ENCODE assay signal across 22 cellular contexts in the genomic region with DNA sequence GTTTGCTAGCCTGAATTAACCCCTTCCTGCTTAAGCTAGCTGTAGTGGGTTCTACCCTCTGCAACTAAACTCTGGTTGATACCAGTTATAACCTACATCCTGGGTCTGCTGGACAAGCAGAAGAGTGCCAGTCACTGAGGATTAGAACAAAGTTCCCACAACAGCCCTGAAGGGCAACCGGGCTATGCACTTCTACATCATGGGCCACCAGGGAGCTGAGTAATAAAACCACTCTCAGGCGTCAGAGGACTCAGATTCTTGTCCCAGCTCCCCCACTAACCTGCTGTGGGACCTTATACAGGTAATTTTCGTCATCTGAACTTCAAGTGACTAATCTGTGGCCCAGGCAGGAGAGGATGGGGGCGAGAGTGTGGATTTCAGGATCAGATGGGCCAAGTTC. TPM values are rescaled to one million over a fixed set of nuclear protein-coding genes. Genes with fewer than 3 reads are reported as not detected.
DNase-seq lines count a peak whose midpoint lies in the region; ATAC-seq and TF ChIP-seq lines count a peak whose summit lies in the region.
"Had no signal": no experiment of that assay in that cellular context is flagged by ENCODE, and none has a peak within 500 bp of the region (broad histone marks: within the 10 kb centered on the region; RNA-seq: fewer than 3 reads in every experiment).

No MANE protein-coding gene starts in this region.

- H3K36me3 Mint-ChIP-seq in activated CD8-positive, alpha-beta T cell treated with anti-CD3 and anti-CD28 coated beads for 36 hours (ENCODE audit: low read depth) = no peaks in the 10 kb centered on the region
- H3K36me3 Mint-ChIP-seq in activated CD8-positive, alpha-beta T cell treated with anti-CD3 and anti-CD28 coated beads, Interleukin-2, amount 10 ng/mL, durations not matched to agents 7 days and 5 days (ENCODE audit: low read depth) = no peaks in the 10 kb centered on the region
- H3K36me3 Mint-ChIP-seq: CD4-positive, CD25-positive, alpha-beta regulatory T cell had no signal

- BruUV-seq in IMR-90 (replicated peaks; lab: Mats Ljungman, UMichigan) = no TSS peak

- peak overlapping the region; percentile 65 for H2AK5ac ChIP-seq in IMR-90 (ENCODE audit: low read depth, low read length)

- H3K23ac ChIP-seq in IMR-90 (ENCODE audit: low read depth, low read length) = no peak overlapping the region

- TF ChIP-seq CTCF in activated CD8-positive, alpha-beta T cell treated with anti-CD3 and anti-CD28 coated beads for 36 hours (IDR thresholded peaks at IDR 0.05) = no peak
- TF ChIP-seq CTCF in IMR-90 (conservative IDR thresholded peaks at IDR 0.05; ENCODE audit: low read depth, low read length) = no peak
- TF ChIP-seq CTCF in astrocyte of the spinal cord (IDR thresholded peaks at IDR 0.05; ENCODE audit: low read depth, low read length) = no peak
- TF ChIP-seq CTCF in testis (IDR thresholded peaks at IDR 0.05) = no peak

- peak overlapping the region; percentile 10 for H2BK5ac ChIP-seq in IMR-90 (ENCODE audit: low read depth, low read length, poor library complexity, severe bottlenecking)

- CTCF ChIA-PET in activated CD8-positive, alpha-beta T cell treated with anti-CD3 and anti-CD28 coated beads for 36 hours (lab: Charles Lee) = no interaction called here
- CTCF ChIA-PET in activated CD8-positive, alpha-beta T cell treated with anti-CD3 and anti-CD28 coated beads, Interleukin-2, amount 10 ng/mL, durations not matched to agents 7 days and 5 days (lab: Charles Lee) = no interaction called here
- CTCF ChIA-PET in IMR-90 (lab: Yijun Ruan, JAX) = no interaction called here

- ATAC-seq in activated CD8-positive, alpha-beta T cell treated with anti-CD3 and anti-CD28 coated beads for 36 hours = peak; percentile 71
- no peak for ATAC-seq in activated CD8-positive, alpha-beta T cell treated with anti-CD3 and anti-CD28 coated beads, Interleukin-2, amount 10 ng/mL, durations not matched to agents 7 days and 5 days
- no peak for ATAC-seq in IMR-90 (ENCODE audit: low read depth)
- ATAC-seq in GM18870 (IDR thresholded peaks at IDR 0.05; ENCODE audit: unreplicated experiment) = no peak
- ATAC-seq: foreskin keratinocyte had no signal

- H4K91ac ChIP-seq in IMR-90 (ENCODE audit: insufficient read depth, low read depth, low read length) = peak overlapping the region; percentile 59; the same call in 1 of the 2 replicates

- H3K9me3 ChIP-seq in IMR-90 (ENCODE audit: control insufficient read depth, insufficient read depth, low read length) = peaks cover 2% of the 10 kb centered on the region; the same call in 1 of the 2 replicates
- H3K9me3 ChIP-seq in testis = no peaks in the 10 kb centered on the region
- H3K9me3 ChIP-seq: suprapubic skin, vagina had no signal

- H3K36me3 ChIP-seq in IMR-90 (ENCODE audit: control insufficient read depth, insufficient read depth, low read length) (no peaks in the 10 kb centered on the region), testis (ENCODE audit: low read depth, missing control alignments) (no peaks in the 10 kb centered on the region)
- H3K36me3 ChIP-seq: suprapubic skin, vagina had no signal

- H3K79me1 ChIP-seq in IMR-90 (ENCODE audit: low read depth in 1 of 2, low read length in 2 of 2) = peaks cover 0 to 18% of the 10 kb centered on the region in 2 experiments; a peak in 3 of 4 replicates

- H3K4ac ChIP-seq in IMR-90 (ENCODE audit: low read depth, low read length) = peak overlapping the region; percentile 45; the same call in 1 of the 2 replicates

- H3K27ac ChIP-seq in IMR-90 (ENCODE audit: insufficient read depth, low read length) = no peak overlapping the region
- no peak overlapping the region for H3K27ac ChIP-seq in testis
- H3K27ac ChIP-seq: dorsolateral prefrontal cortex, foreskin keratinocyte, hepatocyte, HL-60, suprapubic skin, vagina had no signal

- H3K4me1 ChIP-seq in IMR-90 (ENCODE audit: control insufficient read depth, insufficient read depth, low read length) (peaks cover 16% of the 10 kb centered on the region), testis (no peaks in the 10 kb centered on the region)
- H3K4me1 ChIP-seq: foreskin keratinocyte, suprapubic skin had no signal

- H3K4me1 Mint-ChIP-seq in activated CD8-positive, alpha-beta T cell treated with anti-CD3 and anti-CD28 coated beads for 36 hours (ENCODE audit: low read depth) = no peaks in the 10 kb centered on the region
- H3K4me1 Mint-ChIP-seq in activated CD8-positive, alpha-beta T cell treated with anti-CD3 and anti-CD28 coated beads, Interleukin-2, amount 10 ng/mL, durations not matched to agents 7 days and 5 days (ENCODE audit: low read depth) = no peaks in the 10 kb centered on the region
- H3K4me1 Mint-ChIP-seq: CD4-positive, CD25-positive, alpha-beta regulatory T cell had no signal

- H4K5ac ChIP-seq in IMR-90 (ENCODE audit: low read depth, low read length) = peak overlapping the region; percentile 19; the same call in 1 of the 2 replicates

- H4K8ac ChIP-seq in IMR-90 (ENCODE audit: low read depth in 2 of 2, low read length in 2 of 2) = peak overlapping the region in 1 of 2 experiments; percentile 32; a peak in 2 of 4 replicates

- H3K4me3 ChIP-seq in IMR-90 (ENCODE audit: insufficient read depth, low read depth, low read length) (no peak overlapping the region), astrocyte of the spinal cord (ENCODE audit: low read depth, low read length) (no peak overlapping the region), testis (no peak overlapping the region)
- H3K4me3 ChIP-seq: dorsolateral prefrontal cortex, hepatocyte, suprapubic skin, vagina had no signal

- H3K4me3 Mint-ChIP-seq in activated CD8-positive, alpha-beta T cell treated with anti-CD3 and anti-CD28 coated beads for 36 hours = no peak overlapping the region
- H3K4me3 Mint-ChIP-seq in activated CD8-positive, alpha-beta T cell treated with anti-CD3 and anti-CD28 coated beads, Interleukin-2, amount 10 ng/mL, durations not matched to agents 7 days and 5 days = no peak overlapping the region
- H3K4me3 Mint-ChIP-seq: activated T-helper 1 cell treated with anti-CD3 and anti-CD28 coated beads, Interleukin-12 subunit alpha, Interleukin-12 subunit beta, Interleukin-2, Interleukin-4 antibody, amounts not matched to agents 30 ng/mL and 10 ng/mL and 1 ng/mL, durations not matched to agents 14 hours and 24 hours and 36 hours; CD4-positive, CD25-positive, alpha-beta regulatory T cell had no signal

- DNase-seq in activated CD8-positive, alpha-beta T cell treated with anti-CD3 and anti-CD28 coated beads for 36 hours = peak; percentile 17
- no peak for DNase-seq in activated CD8-positive, alpha-beta T cell treated with anti-CD3 and anti-CD28 coated beads, Interleukin-2, amount 10 ng/mL, durations not matched to agents 7 days and 5 days
- peak; percentile 55 for DNase-seq in IMR-90
- DNase-seq in astrocyte of the spinal cord (ENCODE audit: low read depth, low spot score) = peak; percentile 50
- DNase-seq in stimulated activated CD4-positive, alpha-beta T cell treated with anti-CD3 and anti-CD28 coated beads, Interleukin-4, amount 100 ng/mL, for 24 hours = peak; percentile 17
- DNase-seq in testis = no peak
- no peak for DNase-seq in NCI-H345 treated with DMSO at 0.1 percent for 48 hours (lab: John Stamatoyannopoulos, UW; ENCODE audit: unreplicated experiment)
- DNase-seq: activated CD4-positive, alpha-beta T cell treated with anti-CD3 and anti-CD28 coated beads for 4 hours; caudate nucleus; CD4-positive, CD25-positive, alpha-beta regulatory T cell; dorsolateral prefrontal cortex; foreskin keratinocyte; GF-D8; MM.1S; NCI-H2171 treated with DMSO at 0.1 percent for 48 hours; NCI-H526 treated with DMSO at 0.1 percent for 48 hours had no signal

- in situ Hi-C loops in IMR-90 (cut with MboI; ENCODE audit: low sequenced_read_pairs) (no loop called here), astrocyte of the spinal cord (cut with HindIII; ENCODE audit: low sequenced_read_pairs) (no loop called here)

- H3K27ac Mint-ChIP-seq in activated CD8-positive, alpha-beta T cell treated with anti-CD3 and anti-CD28 coated beads for 36 hours = no peak overlapping the region
- H3K27ac Mint-ChIP-seq in activated CD8-positive, alpha-beta T cell treated with anti-CD3 and anti-CD28 coated beads, Interleukin-2, amount 10 ng/mL, durations not matched to agents 7 days and 5 days = no peak overlapping the region
- H3K27ac Mint-ChIP-seq: activated T-helper 1 cell treated with anti-CD3 and anti-CD28 coated beads, Interleukin-12 subunit alpha, Interleukin-12 subunit beta, Interleukin-2, Interleukin-4 antibody, amounts not matched to agents 30 ng/mL and 10 ng/mL and 1 ng/mL, durations not matched to agents 14 hours and 24 hours and 36 hours; CD4-positive, CD25-positive, alpha-beta regulatory T cell had no signal

- H3K4me2 ChIP-seq in IMR-90 (ENCODE audit: low read depth, low read length) = no peak overlapping the region
- H3K4me2 ChIP-seq: hepatocyte had no signal

- TF ChIP-seq RAD21 in IMR-90 (IDR thresholded peaks at IDR 0.05; ENCODE audit: low read length) = no peak

- H2BK120ac ChIP-seq in IMR-90 (ENCODE audit: low read depth, low read length) = no peak overlapping the region

- H3K9me3 Mint-ChIP-seq in activated CD8-positive, alpha-beta T cell treated with anti-CD3 and anti-CD28 coated beads for 36 hours = peaks cover 2% of the 10 kb centered on the region
- H3K9me3 Mint-ChIP-seq in activated CD8-positive, alpha-beta T cell treated with anti-CD3 and anti-CD28 coated beads, Interleukin-2, amount 10 ng/mL, durations not matched to agents 7 days and 5 days (ENCODE audit: insufficient read depth) = no peaks in the 10 kb centered on the region

- H2BK20ac ChIP-seq in IMR-90 (ENCODE audit: low read depth, low read length) = peak overlapping the region; percentile 15; the same call in 1 of the 2 replicates

- peaks cover 11% of the 10 kb centered on the region for H3K9me1 ChIP-seq in IMR-90 (ENCODE audit: insufficient read depth, low read length)

- POLR2A ChIA-PET in activated CD8-positive, alpha-beta T cell treated with anti-CD3 and anti-CD28 coated beads for 36 hours (lab: Charles Lee) = no interaction called here
- POLR2A ChIA-PET in activated CD8-positive, alpha-beta T cell treated with anti-CD3 and anti-CD28 coated beads, Interleukin-2, amount 10 ng/mL, durations not matched to agents 7 days and 5 days (lab: Charles Lee) = no interaction called here
- POLR2A ChIA-PET in IMR-90 (lab: Charles Lee; ENCODE audit: unreplicated experiment) = no interaction called here

- peaks cover 5% of the 10 kb centered on the region; the same call in 1 of the 2 replicates for H4K20me1 ChIP-seq in IMR-90 (ENCODE audit: insufficient read depth, low read length)

- no peaks in the 10 kb centered on the region for H3K27me3 ChIP-seq in IMR-90 (ENCODE audit: control insufficient read depth, insufficient read depth, low read length)
- no peaks in the 10 kb centered on the region for H3K27me3 ChIP-seq in testis
- H3K27me3 ChIP-seq: hepatocyte, suprapubic skin, vagina had no signal

- intact Hi-C loops in activated CD8-positive, alpha-beta T cell treated with anti-CD3 and anti-CD28 coated beads for 36 hours (cut with micrococcal nuclease) = no loop called here
- intact Hi-C loops in IMR-90 (cut with micrococcal nuclease) (loop anchor here (10.0 kb wide), 1 partner anchor 173 kb away; no protein-coding TSS in a partner anchor), testis (cut with DNase I; ENCODE audit: low total_unique reads) (no loop called here)

- peak overlapping the region; percentile 12 for H2AK9ac ChIP-seq in IMR-90 (replicated peaks; ENCODE audit: low read depth, low read length, poor library complexity)

- WGBS in IMR-90 (ENCODE audit: extremely low coverage in 2 of 2, insufficient read length in 1 of 2), 2 experiments = no CpG with 5 or more reads among the region's 4 CpGs
- WGBS in testis, 2 donors = 53 to 60% methylated on average over 4 of the region's 4 CpGs

- no peak overlapping the region for H2AFZ ChIP-seq in IMR-90 (replicated peaks; ENCODE audit: low read length, poor library complexity)
- H2AFZ ChIP-seq: hepatocyte had no signal

- no peak for TF ChIP-seq POLR2A in IMR-90 (IDR thresholded peaks at IDR 0.05; ENCODE audit: low read depth, low read length)
- TF ChIP-seq POLR2A in testis (IDR thresholded peaks at IDR 0.05) = no peak

- 0 out of 2 replicates have a peak overlapping the region, but pooled peaks have one; percentile 3 for H3K56ac ChIP-seq in IMR-90 (ENCODE audit: extremely low read depth, insufficient read depth, low read length)

- H3K9ac ChIP-seq in IMR-90 (ENCODE audit: low read depth, low read length) = no peak overlapping the region

- 0 out of 2 replicates have a peak overlapping the region, but pooled peaks have one; percentile 40 for H3K14ac ChIP-seq in IMR-90 (replicated peaks; ENCODE audit: low read depth, low read length)

- dilution Hi-C loops in IMR-90 (cut with HindIII; ENCODE audit: low sequenced_read_pairs, unreplicated experiment) = no loop called here

- H3K18ac ChIP-seq in IMR-90 (ENCODE audit: low read depth, low read length) = peak overlapping the region; percentile 56

- H2BK15ac ChIP-seq in IMR-90 (ENCODE audit: low read depth, low read length) = peak overlapping the region; percentile 46; the same call in 2 of the 3 replicates

- H3K27me3 Mint-ChIP-seq in activated CD8-positive, alpha-beta T cell treated with anti-CD3 and anti-CD28 coated beads for 36 hours = peaks cover 5% of the 10 kb centered on the region
- H3K27me3 Mint-ChIP-seq in activated CD8-positive, alpha-beta T cell treated with anti-CD3 and anti-CD28 coated beads, Interleukin-2, amount 10 ng/mL, durations not matched to agents 7 days and 5 days (ENCODE audit: low read depth) = peaks cover 10% of the 10 kb centered on the region

RNA-seq across cellular contexts. Expression of a gene that starts 56.8 kb away (rescaled TPM):
- total RNA-seq in activated CD8-positive, alpha-beta T cell treated with anti-CD3 and anti-CD28 coated beads for 36 hours = not detected
- not detected for total RNA-seq in activated CD8-positive, alpha-beta T cell treated with anti-CD3 and anti-CD28 coated beads, Interleukin-2, amount 10 ng/mL, durations not matched to agents 7 days and 5 days
- total RNA-seq in IMR-90 (2012; rRNA removed) (2.3 and 2.5 TPM in 2 replicates), testis (10 to 100 TPM; 14.6 to 17.2 TPM)
- polyA plus RNA-seq in IMR-90 (2012; rRNA removed) (5.0 and 5.4 TPM in 2 replicates), testis (ENCODE audit: insufficient read depth, low read depth, low replicate concordance) (16.2 TPM)
- polyA plus RNA-seq in IMR-90 (2012; cell fraction: cytosol; rRNA removed) = 1.8 and 4.5 TPM in 2 replicates
- 3.6 and 4.4 TPM in 2 replicates for polyA plus RNA-seq in IMR-90 (2012; cell fraction: nucleus; rRNA removed; ENCODE audit: low replicate concordance)
- total RNA-seq: activated T-helper 1 cell treated with anti-CD3 and anti-CD28 coated beads, Interleukin-12 subunit alpha, Interleukin-12 subunit beta, Interleukin-2, Interleukin-4 antibody, amounts not matched to agents 30 ng/mL and 10 ng/mL and 1 ng/mL, durations not matched to agents 14 hours and 24 hours and 36 hours; CD4-positive, CD25-positive, alpha-beta regulatory T cell; foreskin keratinocyte had no signal
- polyA plus RNA-seq: CD4-positive, CD25-positive, alpha-beta regulatory T cell; foreskin keratinocyte had no signal

Comparison
In these comparisons a context has a peak if more than half of its experiments do, and no peak if none do; other contexts are left out.
1. DNase-seq: peak in activated CD8-positive, alpha-beta T cell treated with anti-CD3 and anti-CD28 coated beads for 36 hours (single experiment), IMR-90 (single experiment), astrocyte of the spinal cord (single experiment) and stimulated activated CD4-positive, alpha-beta T cell treated with anti-CD3 and anti-CD28 coated beads, Interleukin-4, amount 100 ng/mL, for 24 hours (single experiment); none in activated CD8-positive, alpha-beta T cell treated with anti-CD3 and anti-CD28 coated beads, Interleukin-2, amount 10 ng/mL, durations not matched to agents 7 days and 5 days (single experiment), testis (single experiment) and NCI-H345 treated with DMSO at 0.1 percent for 48 hours (single experiment).